12 cellular contexts compared by ENCODE assay signal in genomic region chr9:79976501-79977444, GRCh38.
DNase-seq lines count a peak whose midpoint lies in the region; ATAC-seq and TF ChIP-seq lines count a peak whose summit lies in the region.
"Had no signal": no experiment of that assay in that cellular context is flagged by ENCODE, and none has a peak within 500 bp of the region (broad histone marks: within the 10 kb centered on the region; RNA-seq: fewer than 3 reads in every experiment).

No MANE protein-coding gene starts in this region.

- H3K4me3 ChIP-seq in WERI-Rb-1 (ENCODE audit: low read depth, low read length): peak overlapping the region; percentile 49
- no peak overlapping the region for H3K4me3 ChIP-seq in spleen
- H3K4me3 ChIP-seq: pancreas, SK-N-MC had no signal

- 69 to 83% (median 81%) methylated on average over 22 of the region's 22 CpGs for WGBS in spleen, 5 donors

- H3K27me3 ChIP-seq in WERI-Rb-1 (ENCODE audit: insufficient read depth, low read depth, severe bottlenecking) (no peaks in the 10 kb centered on the region), spleen (replicated peaks in 1 of 7) (peaks cover 0 to 9% (median 0%) of the 10 kb centered on the region in 7 donors)
- H3K27me3 ChIP-seq: pancreas had no signal

- no peak for TF ChIP-seq CTCF in WERI-Rb-1 (IDR thresholded peaks at IDR 0.05; ENCODE audit: low read depth, low read length)
- no peak for TF ChIP-seq CTCF in spleen (IDR thresholded peaks at IDR 0.05 in 8 of 11, conservative IDR thresholded peaks at IDR 0.05 in 3 of 11)

- intact Hi-C loops in spleen (cut with DNase I; ENCODE audit: low total_unique reads): no loop called here

- H3K9me3 ChIP-seq in WERI-Rb-1 (ENCODE audit: severe bottlenecking) (no peaks in the 10 kb centered on the region), spleen (no peaks in the 10 kb centered on the region)
- H3K9me3 ChIP-seq: pancreas had no signal

- no peak for TF ChIP-seq POLR2A in spleen (IDR thresholded peaks at IDR 0.05)

- no peak for ATAC-seq in GM21737 (IDR thresholded peaks at IDR 0.05; ENCODE audit: unreplicated experiment)

- DNase-seq in DMS79 treated with DMSO at 0.1 percent for 48 hours (lab: John Stamatoyannopoulos, UW) (peak; percentile 25), NCI-H2081 (lab: John Stamatoyannopoulos, UW) (peak; percentile 88 to 98), WERI-Rb-1 (peak; percentile 17), renal cortical epithelial cell (ENCODE audit: low read depth) (peak; percentile 51), NOMO-1 treated with dmso at 0.1 percent for 144 hours (lab: John Stamatoyannopoulos, UW; ENCODE audit: unreplicated experiment) (no peak), spleen (no peak)
- DNase-seq in activated CD4-positive, alpha-beta T cell treated with anti-CD3 and anti-CD28 coated beads, Interleukin-2, amount 50 U/mL, for 4 hours: no peak
- DNase-seq: activated naive CD4-positive, alpha-beta T cell; DND-41; pancreas had no signal

- H3K4me1 ChIP-seq in spleen: no peaks in the 10 kb centered on the region
- H3K4me1 ChIP-seq: pancreas had no signal

- H3K27ac ChIP-seq in WERI-Rb-1: peak overlapping the region; percentile 35
- no peak overlapping the region for H3K27ac ChIP-seq in spleen
- H3K27ac ChIP-seq: pancreas, SK-N-MC had no signal

- H3K36me3 ChIP-seq in WERI-Rb-1: no peaks in the 10 kb centered on the region
- no peaks in the 10 kb centered on the region for H3K36me3 ChIP-seq in spleen
- H3K36me3 ChIP-seq: pancreas had no signal

Comparison
In these comparisons a context has a peak if more than half of its experiments do, and no peak if none do; other contexts are left out.
1. DNase-seq: peak in DMS79 treated with DMSO at 0.1 percent for 48 hours (single experiment), NCI-H2081 (2 of 2), WERI-Rb-1 (single experiment) and renal cortical epithelial cell (single experiment); none in NOMO-1 treated with dmso at 0.1 percent for 144 hours (single experiment), activated CD4-positive, alpha-beta T cell treated with anti-CD3 and anti-CD28 coated beads, Interleukin-2, amount 50 U/mL, for 4 hours (0 of 2) and spleen (single experiment).